1 cellular context compared by ENCODE assay signal in genomic region chr6:168949876-168950499, GRCh38.
TF ChIP-seq lines count a peak whose summit lies in the region.

No MANE protein-coding gene starts in this region.

TF ChIP-seq in GM23338, 12 proteins besides CTCF, POLR2A, EP300 and RAD21:
- TF ChIP-seq, protein P1, sequence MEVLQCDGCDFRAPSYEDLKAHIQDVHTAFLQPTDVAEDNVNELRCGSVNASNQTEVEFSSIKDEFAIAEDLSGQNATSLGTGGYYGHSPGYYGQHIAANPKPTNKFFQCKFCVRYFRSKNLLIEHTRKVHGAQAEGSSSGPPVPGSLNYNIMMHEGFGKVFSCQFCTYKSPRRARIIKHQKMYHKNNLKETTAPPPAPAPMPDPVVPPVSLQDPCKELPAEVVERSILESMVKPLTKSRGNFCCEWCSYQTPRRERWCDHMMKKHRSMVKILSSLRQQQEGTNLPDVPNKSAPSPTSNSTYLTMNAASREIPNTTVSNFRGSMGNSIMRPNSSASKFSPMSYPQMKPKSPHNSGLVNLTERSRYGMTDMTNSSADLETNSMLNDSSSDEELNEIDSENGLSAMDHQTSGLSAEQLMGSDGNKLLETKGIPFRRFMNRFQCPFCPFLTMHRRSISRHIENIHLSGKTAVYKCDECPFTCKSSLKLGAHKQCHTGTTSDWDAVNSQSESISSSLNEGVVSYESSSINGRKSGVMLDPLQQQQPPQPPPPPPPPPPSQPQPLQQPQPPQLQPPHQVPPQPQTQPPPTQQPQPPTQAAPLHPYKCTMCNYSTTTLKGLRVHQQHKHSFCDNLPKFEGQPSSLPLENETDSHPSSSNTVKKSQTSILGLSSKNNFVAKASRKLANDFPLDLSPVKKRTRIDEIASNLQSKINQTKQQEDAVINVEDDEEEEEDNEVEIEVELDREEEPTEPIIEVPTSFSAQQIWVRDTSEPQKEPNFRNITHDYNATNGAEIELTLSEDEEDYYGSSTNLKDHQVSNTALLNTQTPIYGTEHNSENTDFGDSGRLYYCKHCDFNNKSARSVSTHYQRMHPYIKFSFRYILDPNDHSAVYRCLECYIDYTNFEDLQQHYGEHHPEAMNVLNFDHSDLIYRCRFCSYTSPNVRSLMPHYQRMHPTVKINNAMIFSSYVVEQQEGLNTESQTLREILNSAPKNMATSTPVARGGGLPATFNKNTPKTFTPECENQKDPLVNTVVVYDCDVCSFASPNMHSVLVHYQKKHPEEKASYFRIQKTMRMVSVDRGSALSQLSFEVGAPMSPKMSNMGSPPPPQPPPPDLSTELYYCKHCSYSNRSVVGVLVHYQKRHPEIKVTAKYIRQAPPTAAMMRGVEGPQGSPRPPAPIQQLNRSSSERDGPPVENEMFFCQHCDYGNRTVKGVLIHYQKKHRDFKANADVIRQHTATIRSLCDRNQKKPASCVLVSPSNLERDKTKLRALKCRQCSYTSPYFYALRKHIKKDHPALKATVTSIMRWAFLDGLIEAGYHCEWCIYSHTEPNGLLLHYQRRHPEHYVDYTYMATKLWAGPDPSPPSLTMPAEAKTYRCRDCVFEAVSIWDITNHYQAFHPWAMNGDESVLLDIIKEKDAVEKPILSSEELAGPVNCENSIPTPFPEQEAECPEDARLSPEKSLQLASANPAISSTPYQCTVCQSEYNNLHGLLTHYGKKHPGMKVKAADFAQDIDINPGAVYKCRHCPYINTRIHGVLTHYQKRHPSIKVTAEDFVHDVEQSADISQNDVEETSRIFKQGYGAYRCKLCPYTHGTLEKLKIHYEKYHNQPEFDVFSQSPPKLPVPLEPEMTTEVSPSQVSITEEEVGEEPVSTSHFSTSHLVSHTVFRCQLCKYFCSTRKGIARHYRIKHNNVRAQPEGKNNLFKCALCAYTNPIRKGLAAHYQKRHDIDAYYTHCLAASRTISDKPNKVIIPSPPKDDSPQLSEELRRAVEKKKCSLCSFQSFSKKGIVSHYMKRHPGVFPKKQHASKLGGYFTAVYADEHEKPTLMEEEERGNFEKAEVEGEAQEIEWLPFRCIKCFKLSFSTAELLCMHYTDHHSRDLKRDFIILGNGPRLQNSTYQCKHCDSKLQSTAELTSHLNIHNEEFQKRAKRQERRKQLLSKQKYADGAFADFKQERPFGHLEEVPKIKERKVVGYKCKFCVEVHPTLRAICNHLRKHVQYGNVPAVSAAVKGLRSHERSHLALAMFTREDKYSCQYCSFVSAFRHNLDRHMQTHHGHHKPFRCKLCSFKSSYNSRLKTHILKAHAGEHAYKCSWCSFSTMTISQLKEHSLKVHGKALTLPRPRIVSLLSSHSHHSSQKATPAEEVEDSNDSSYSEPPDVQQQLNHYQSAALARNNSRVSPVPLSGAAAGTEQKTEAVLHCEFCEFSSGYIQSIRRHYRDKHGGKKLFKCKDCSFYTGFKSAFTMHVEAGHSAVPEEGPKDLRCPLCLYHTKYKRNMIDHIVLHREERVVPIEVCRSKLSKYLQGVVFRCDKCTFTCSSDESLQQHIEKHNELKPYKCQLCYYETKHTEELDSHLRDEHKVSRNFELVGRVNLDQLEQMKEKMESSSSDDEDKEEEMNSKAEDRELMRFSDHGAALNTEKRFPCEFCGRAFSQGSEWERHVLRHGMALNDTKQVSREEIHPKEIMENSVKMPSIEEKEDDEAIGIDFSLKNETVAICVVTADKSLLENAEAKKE (CRISPR knock-in tag; IDR thresholded peaks at IDR 0.05), result no peak
- TF ChIP-seq ZNF331 (CRISPR knock-in tag; IDR thresholded peaks at IDR 0.05; ENCODE audit: low read depth), result no peak
- no peak for TF ChIP-seq JUNB (IDR thresholded peaks at IDR 0.05; ENCODE audit: unreplicated experiment)
- no peak for TF ChIP-seq POLR2AphosphoS5 (IDR thresholded peaks at IDR 0.05; ENCODE audit: low read depth)
- TF ChIP-seq ZNF114 (CRISPR knock-in tag; IDR thresholded peaks at IDR 0.05), result no peak
- no peak for TF ChIP-seq EZH2 (IDR thresholded peaks at IDR 0.05; ENCODE audit: low read depth, unreplicated experiment)
- no peak for TF ChIP-seq REST (IDR thresholded peaks at IDR 0.05; ENCODE audit: unreplicated experiment)
- TF ChIP-seq STAT1 (IDR thresholded peaks at IDR 0.05; ENCODE audit: unreplicated experiment), result no peak
- TF ChIP-seq, protein P2, sequence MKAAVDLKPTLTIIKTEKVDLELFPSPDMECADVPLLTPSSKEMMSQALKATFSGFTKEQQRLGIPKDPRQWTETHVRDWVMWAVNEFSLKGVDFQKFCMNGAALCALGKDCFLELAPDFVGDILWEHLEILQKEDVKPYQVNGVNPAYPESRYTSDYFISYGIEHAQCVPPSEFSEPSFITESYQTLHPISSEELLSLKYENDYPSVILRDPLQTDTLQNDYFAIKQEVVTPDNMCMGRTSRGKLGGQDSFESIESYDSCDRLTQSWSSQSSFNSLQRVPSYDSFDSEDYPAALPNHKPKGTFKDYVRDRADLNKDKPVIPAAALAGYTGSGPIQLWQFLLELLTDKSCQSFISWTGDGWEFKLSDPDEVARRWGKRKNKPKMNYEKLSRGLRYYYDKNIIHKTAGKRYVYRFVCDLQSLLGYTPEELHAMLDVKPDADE (IDR thresholded peaks at IDR 0.05), result no peak
- TF ChIP-seq EZH2phosphoT487 (IDR thresholded peaks at IDR 0.05; ENCODE audit: unreplicated experiment), result no peak
- TF ChIP-seq CREB1 (CRISPR knock-in tag; IDR thresholded peaks at IDR 0.05; ENCODE audit: low read depth), result no peak
- no peak for TF ChIP-seq NANOG (IDR thresholded peaks at IDR 0.05; ENCODE audit: borderline replicate concordance)
